ENCODE assay signal across 10 cellular contexts in the genomic region with DNA sequence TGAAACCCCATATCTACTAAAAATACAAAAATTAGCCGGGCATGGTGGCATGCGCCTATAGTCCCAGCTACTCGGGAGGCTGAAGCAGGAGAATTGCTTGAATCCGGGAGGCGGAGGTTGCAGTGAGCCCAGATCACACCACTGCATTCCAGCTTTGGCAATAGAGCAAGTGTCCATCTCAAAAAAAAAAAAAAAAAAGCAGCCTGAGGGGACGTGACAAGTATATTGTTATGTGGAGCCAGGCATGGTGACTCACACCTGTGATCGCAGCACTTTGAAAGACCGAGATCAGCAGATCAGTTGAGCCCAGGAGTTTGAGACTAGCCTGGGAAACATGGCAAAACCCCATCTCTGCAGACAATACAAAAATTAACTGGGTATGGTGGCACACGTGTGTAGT. TPM values are rescaled to one million over a fixed set of nuclear protein-coding genes. Genes with fewer than 3 reads are reported as not detected.
DNase-seq lines count a peak whose midpoint lies in the region; ATAC-seq and TF ChIP-seq lines count a peak whose summit lies in the region.
"Not testable (repeated sequence)": the region's sequence is repeated elsewhere in the genome, so short reads cannot be mapped to it uniquely, and the experiment has no call there.
"Had no signal": no experiment of that assay in that cellular context is flagged by ENCODE, and none has a peak within 500 bp of the region (broad histone marks: within the 10 kb centered on the region; RNA-seq: fewer than 3 reads in every experiment).

No MANE protein-coding gene starts in this region.

- H3K4me3 ChIP-seq in HEK293 (ENCODE audit: low read depth, low read length); RWPE2 (ENCODE audit: severe bottlenecking): not testable (repeated sequence)

- H3K27me3 Mint-ChIP-seq in MCF 10A (ENCODE audit: insufficient read depth, unreplicated experiment); type B pancreatic cell: not testable (repeated sequence)

- TF ChIP-seq CTCF in HEK293 (tag by site-specific recombination; IDR thresholded peaks at IDR 0.05); RWPE2 (IDR thresholded peaks at IDR 0.05; ENCODE audit: poor library complexity, severe bottlenecking); MCF 10A (IDR thresholded peaks at IDR 0.05; ENCODE audit: unreplicated experiment); foreskin keratinocyte (conservative IDR thresholded peaks at IDR 0.05); type B pancreatic cell (conservative IDR thresholded peaks at IDR 0.05): not testable (repeated sequence)

- POLR2A ChIA-PET in HEK293 (lab: Yijun Ruan, JAX) = not testable (repeated sequence)
- POLR2A ChIA-PET in MCF 10A (lab: Yijun Ruan, JAX) = interaction anchor here (0.8 to 1.2 kb wide), 2 partner anchors 12 to 34 kb away, joined by 4 to 6 read pairs; a partner anchor contains a TSS

- not testable (repeated sequence) for H3K9me3 Mint-ChIP-seq in MCF 10A (ENCODE audit: unreplicated experiment); type B pancreatic cell

- ATAC-seq in RWPE2 (ENCODE audit: low read depth) (peak; percentile 72; the same call in 2 of the 3 replicates), foreskin keratinocyte (peak; percentile 82)

- not testable (repeated sequence) for H3K36me3 ChIP-seq in HEK293 (ENCODE audit: control insufficient read depth in 2 of 2, insufficient read depth in 1 of 2, low read length in 2 of 2); RWPE2 (ENCODE audit: low read depth)

- H3K27ac Mint-ChIP-seq in MCF 10A (ENCODE audit: low read depth, unreplicated experiment) = not testable (repeated sequence)
- H3K27ac Mint-ChIP-seq in type B pancreatic cell = peak overlapping the region; percentile 76

- CTCF ChIA-PET in HEK293 (lab: Yijun Ruan, JAX) (interaction anchor here (1.5 kb wide), 1 partner anchor 29 kb away, joined by 3 read pairs; no protein-coding TSS in a partner anchor), MCF 10A (lab: Yijun Ruan, JAX) (interaction anchor here (1.0 to 1.2 kb wide), 2 partner anchors 8 to 18 kb away, joined by 3 read pairs; no protein-coding TSS in a partner anchor)

- not testable (repeated sequence) for H3K4me3 Mint-ChIP-seq in MCF 10A (ENCODE audit: unreplicated experiment); type B pancreatic cell

- not testable (repeated sequence) for H3K36me3 Mint-ChIP-seq in MCF 10A (ENCODE audit: insufficient read depth, unreplicated experiment); type B pancreatic cell

- not testable (repeated sequence) for H3K27me3 ChIP-seq in RWPE2 (ENCODE audit: insufficient read depth, poor library complexity, severe bottlenecking); foreskin keratinocyte

- intact Hi-C loops in MCF 10A (cut with micrococcal nuclease) = not testable (repeated sequence)

- not testable (repeated sequence) for H3K27ac ChIP-seq in HEK293 (ENCODE audit: extremely low read depth, low read depth, low read length); RWPE2 (ENCODE audit: poor library complexity, severe bottlenecking); foreskin keratinocyte

- H3K9me3 ChIP-seq in HEK293 (ENCODE audit: control insufficient read depth, insufficient read depth, low read depth, low read length); RWPE2 (ENCODE audit: severe bottlenecking): not testable (repeated sequence)

- BruUV-seq in MCF 10A (replicated peaks; lab: Mats Ljungman, UMichigan) = not testable (repeated sequence)

- H3K4me1 Mint-ChIP-seq in MCF 10A (ENCODE audit: insufficient read depth, unreplicated experiment) (peaks cover 15% of the 10 kb centered on the region), type B pancreatic cell (ENCODE audit: unreplicated experiment) (peaks cover 15% of the 10 kb centered on the region)

- H3K4me1 ChIP-seq in HEK293 (ENCODE audit: control insufficient read depth, insufficient read depth, low read length); foreskin keratinocyte: not testable (repeated sequence)
- peaks cover 15% of the 10 kb centered on the region for H3K4me1 ChIP-seq in RWPE2 (ENCODE audit: insufficient read depth, poor library complexity, severe bottlenecking)

- DNase-seq in DMS53 treated with DMSO at 0.1 percent for 48 hours (lab: John Stamatoyannopoulos, UW; ENCODE audit: unreplicated experiment) (peak; percentile 33), NCI-H774 (lab: John Stamatoyannopoulos, UW) (peak; percentile 7), MCF 10A (ENCODE audit: unreplicated experiment) (peak; percentile 84), foreskin keratinocyte (peak; percentile 47 to 86), mucosa of gallbladder (ENCODE audit: low spot score) (peak; percentile 57)
- not testable (repeated sequence) for DNase-seq in RWPE2 (ENCODE audit: low spot score); type B pancreatic cell (ENCODE audit: extremely low spot score, unreplicated experiment)

TF ChIP-seq in HEK293, 187 proteins besides CTCF, POLR2A, EP300 and RAD21:
- TF ChIP-seq ZBTB17 (tag by site-specific recombination; IDR thresholded peaks at IDR 0.05) = 0 out of 2 replicates have a peak, but pooled peaks have one; percentile 26

RNA-seq across cellular contexts. Expression of a gene that starts 5.3 kb away (rescaled TPM):
- total RNA-seq in MCF 10A (2022) (1.5 and 2.2 TPM in 2 replicates), foreskin keratinocyte (11.2 and 12.8 TPM in 2 replicates), mucosa of gallbladder (23.6 TPM), type B pancreatic cell (ENCODE audit: low replicate concordance) (1.2 and 2.8 TPM in 2 replicates)
- 10.5 and 12.7 TPM in 2 replicates for polyA plus RNA-seq in foreskin keratinocyte
- total RNA-seq: Right ventricle myocardium superior had no signal

RNA-seq across cellular contexts. Expression of a gene that starts 34.0 kb away (rescaled TPM):
- total RNA-seq in MCF 10A (2022) (21.6 and 25.2 TPM in 2 replicates), foreskin keratinocyte (24.4 and 24.9 TPM in 2 replicates), mucosa of gallbladder (28.8 TPM), type B pancreatic cell (ENCODE audit: low replicate concordance) (27.1 and 46.3 TPM in 2 replicates)
- polyA plus RNA-seq in foreskin keratinocyte = 18.7 and 20.2 TPM in 2 replicates

RNA-seq across cellular contexts. Expression of a gene that starts 35.2 kb away (rescaled TPM):
- total RNA-seq in MCF 10A (2022) (not detected in 2 replicates), foreskin keratinocyte (not detected in 2 replicates), mucosa of gallbladder (not detected), type B pancreatic cell (ENCODE audit: low replicate concordance) (not detected in 2 replicates)
- polyA plus RNA-seq in foreskin keratinocyte = not detected in 2 replicates
- total RNA-seq: CD8-positive, alpha-beta memory T cell had no signal
- polyA plus RNA-seq: CD8-positive, alpha-beta memory T cell had no signal

RNA-seq across cellular contexts. Expression of a gene that starts 51.2 kb away (rescaled TPM):
- total RNA-seq in MCF 10A (2022) (156 and 186 TPM in 2 replicates), foreskin keratinocyte (232 TPM in 2 replicates), mucosa of gallbladder (181 TPM), type B pancreatic cell (ENCODE audit: low replicate concordance) (233 and 240 TPM in 2 replicates)
- 308 and 316 TPM in 2 replicates for polyA plus RNA-seq in foreskin keratinocyte
